ENCODE assay signal across 8 cellular contexts in genomic region chr2:207311316-207312005, GRCh38.
DNase-seq lines count a peak whose midpoint lies in the region; ATAC-seq and TF ChIP-seq lines count a peak whose summit lies in the region.

No MANE protein-coding gene starts in this region.

- no peaks in the 10 kb centered on the region for H3F3A ChIP-seq in MM.1S (ENCODE audit: insufficient read depth, low read length)

- ATAC-seq in GM18505 (IDR thresholded peaks at IDR 0.05; ENCODE audit: unreplicated experiment) (peak; percentile 83), HG02938 (IDR thresholded peaks at IDR 0.05; ENCODE audit: unreplicated experiment) (peak; percentile 83), body of pancreas (peak; percentile 55), right lobe of liver (peak; percentile 79 to 98 (median 86))

- H3K36me3 ChIP-seq in body of pancreas (replicated peaks in 1 of 2; ENCODE audit: insufficient read depth in 1 of 2, low read depth in 2 of 2) (no peaks in the 10 kb centered on the region), right lobe of liver (no peaks in the 10 kb centered on the region), MM.1S (replicated peaks; ENCODE audit: insufficient read depth, low read length) (no peaks in the 10 kb centered on the region)

- H3K27ac ChIP-seq in body of pancreas, result peak overlapping the region in 1 of 4 donors; percentile 45
- H3K27ac ChIP-seq in right lobe of liver, result no peak overlapping the region
- no peak overlapping the region for H3K27ac ChIP-seq in MM.1S (ENCODE audit: low read length)

- H3K4me3 ChIP-seq in body of pancreas, result no peak overlapping the region
- H3K4me3 ChIP-seq in right lobe of liver, result no peak overlapping the region
- no peak overlapping the region for H3K4me3 ChIP-seq in MM.1S (ENCODE audit: low read length)

- no peak for TF ChIP-seq POLR2A in GM18505 (IDR thresholded peaks at IDR 0.05; ENCODE audit: borderline replicate concordance, extremely low read depth, insufficient read depth, insufficient read length)
- peak in 1 of 3 donors; percentile 24 for TF ChIP-seq POLR2A in body of pancreas (IDR thresholded peaks at IDR 0.05)
- peak; percentile 67 for TF ChIP-seq POLR2A in right lobe of liver (IDR thresholded peaks at IDR 0.05)

- no peaks in the 10 kb centered on the region for H4K20me1 ChIP-seq in MM.1S (ENCODE audit: insufficient read depth, low read length)

- H3K4me1 ChIP-seq in body of pancreas (no peaks in the 10 kb centered on the region), right lobe of liver (no peaks in the 10 kb centered on the region), MM.1S (ENCODE audit: low read length) (no peaks in the 10 kb centered on the region)

- H2AFZ ChIP-seq in MM.1S (ENCODE audit: low read length), result no peak overlapping the region

- in situ Hi-C loops in ACHN (cut with HindIII; ENCODE audit: low pct_ligation_motif_present, low pct_unique_long_range_greater_than_20kb, low sequenced_read_pairs), result no loop called here

- H3K79me2 ChIP-seq in MM.1S (ENCODE audit: low read length), result no peaks in the 10 kb centered on the region

- no peak overlapping the region for H3K4me2 ChIP-seq in MM.1S (ENCODE audit: low read depth, low read length)

- intact Hi-C loops in body of pancreas (cut with DNase I) (no loop called here), right lobe of liver (cut with DNase I) (no loop called here)

- H3K9me3 ChIP-seq in body of pancreas, result no peaks in the 10 kb centered on the region
- no peaks in the 10 kb centered on the region for H3K9me3 ChIP-seq in right lobe of liver
- H3K9me3 ChIP-seq in MM.1S (replicated peaks; ENCODE audit: insufficient read depth, low read length), result no peaks in the 10 kb centered on the region

- no peaks in the 10 kb centered on the region for H3K9me2 ChIP-seq in MM.1S (replicated peaks; ENCODE audit: insufficient read depth, low read length)

- DNase-seq in ACHN, result peak; percentile 43
- DNase-seq in NCI-H69 (lab: John Stamatoyannopoulos, UW), result peak; percentile 83
- peak in 3 of 4 donors; percentile 9 to 72 (median 19) for DNase-seq in body of pancreas
- peak in 1 of 3 donors; percentile 32 for DNase-seq in right lobe of liver
- no peak for DNase-seq in MM.1S
- no peak for DNase-seq in NCI-H146 treated with DMSO at 0.1 percent for 48 hours (lab: John Stamatoyannopoulos, UW; ENCODE audit: unreplicated experiment)

- no peaks in the 10 kb centered on the region for H3K27me3 ChIP-seq in body of pancreas
- H3K27me3 ChIP-seq in right lobe of liver, result no peaks in the 10 kb centered on the region
- H3K27me3 ChIP-seq in MM.1S (replicated peaks; ENCODE audit: insufficient read depth, low read length), result no peaks in the 10 kb centered on the region

- WGBS in body of pancreas, 2 donors, result 51 to 63% methylated on average over 4 of the region's 4 CpGs
- WGBS in right lobe of liver (ENCODE audit: insufficient coverage, low coverage, low lambda C conversion rate, missing lambda C conversion rate), result 56% methylated on average over 3 of the region's 4 CpGs

- no peak overlapping the region for H3K9ac ChIP-seq in MM.1S (ENCODE audit: low read length)

- peak in 1 of 7 experiments; percentile 22 for TF ChIP-seq CTCF in body of pancreas (IDR thresholded peaks at IDR 0.05)
- TF ChIP-seq CTCF in right lobe of liver (IDR thresholded peaks at IDR 0.05), result no peak
- no peak for TF ChIP-seq CTCF in MM.1S (IDR thresholded peaks at IDR 0.05; ENCODE audit: low read length)

Comparison
In these comparisons a context has a peak if more than half of its experiments do, and no peak if none do; other contexts are left out.
1. DNase-seq: peak in ACHN (single experiment), NCI-H69 (single experiment) and body of pancreas (3 of 4); none in MM.1S (single experiment) and NCI-H146 treated with DMSO at 0.1 percent for 48 hours (single experiment).
2. Peak in every context shown above with its lines, with median percentiles within 50 percentile points of each other: ATAC-seq.